Comparison of ENCODE assay signal across 8 cellular contexts in genomic region chr2:42089340-42089925, GRCh38. TPM values are rescaled to one million over a fixed set of nuclear protein-coding genes. Genes with fewer than 3 reads are reported as not detected.
DNase-seq lines count a peak whose midpoint lies in the region; ATAC-seq and TF ChIP-seq lines count a peak whose summit lies in the region.

No MANE protein-coding gene starts in this region.

- intact Hi-C loops in left ventricle myocardium superior (cut with micrococcal nuclease), result loop anchor here (5.0 kb wide), 1 partner anchor 222 kb away; no protein-coding TSS in a partner anchor

- peak; percentile 82 for ATAC-seq in HG03159 (IDR thresholded peaks at IDR 0.05; ENCODE audit: unreplicated experiment)
- peak; percentile 71 for ATAC-seq in left ventricle myocardium superior

- DNase-seq in AML-193 (lab: John Stamatoyannopoulos, UW), result peak; percentile 13 to 23
- DNase-seq in GM19238 (ENCODE audit: insufficient read length, low spot score), result peak; percentile 61
- DNase-seq in activated naive CD4-positive, alpha-beta T cell treated with Interleukin-2 at 50 U/mL for 16 hours, result peak; percentile 76
- peak; percentile 88 for DNase-seq in left ventricle myocardium superior
- peak; percentile 11 to 38 for DNase-seq in stimulated activated CD4-positive, alpha-beta T cell treated with anti-CD3 and anti-CD28 coated beads, Interleukin-4, amount 100 ng/mL, for 4 hours
- DNase-seq in inferior parietal cortex (ENCODE audit: extremely low spot score), result no peak

TF ChIP-seq in PFSK-1, 5 proteins besides CTCF, POLR2A, EP300 and RAD21:
- TF ChIP-seq POLR2AphosphoS5 (IDR thresholded peaks at IDR 0.05; ENCODE audit: low read depth, low read length) (no peak), FOXP2 (optimal IDR thresholded peaks at IDR 0.05; ENCODE audit: borderline replicate concordance, extremely low read depth, extremely low read length, insufficient read depth) (peak; percentile 41), REST (IDR thresholded peaks at IDR 0.05; ENCODE audit: insufficient read depth in 1 of 2, low read depth in 2 of 2, low read length in 2 of 2) (no peak), SIN3A (IDR thresholded peaks at IDR 0.05; ENCODE audit: borderline replicate concordance, insufficient read depth, low read length) (no peak), TAF1 (IDR thresholded peaks at IDR 0.05; ENCODE audit: borderline replicate concordance, insufficient read depth, low read length) (no peak)
TF ChIP-seq in PFSK-1: peak in this region for 1.

RNA-seq across cellular contexts. Expression of gene PKDCC, which starts 41.6 kb away (rescaled TPM):
- polyA plus RNA-seq in PFSK-1 (2012; ENCODE audit: insufficient read length, low read depth), result 53.3 TPM
- total RNA-seq in left ventricle myocardium superior, result 77.1 TPM
